In the genomic region with DNA sequence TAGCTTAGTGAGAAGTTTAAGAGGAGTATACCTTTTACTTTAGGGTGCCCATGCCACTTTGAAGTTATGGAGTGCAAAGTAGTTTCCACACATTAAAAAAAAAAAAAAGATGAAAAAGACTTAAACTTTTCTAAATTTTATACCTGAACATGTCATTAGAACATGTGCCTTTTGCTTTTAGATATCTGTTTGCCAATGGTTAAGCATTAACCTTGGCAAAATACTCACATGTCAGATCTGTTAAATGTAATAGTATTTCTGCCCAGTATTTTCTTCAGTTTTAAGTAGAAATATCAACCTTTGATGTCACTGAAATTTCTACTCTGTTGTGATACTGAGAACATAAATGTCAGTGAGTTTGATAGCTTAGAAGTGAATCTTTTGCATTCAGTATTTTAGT, we compare ENCODE assay signal across 11 cellular contexts. TPM values are rescaled to one million over a fixed set of nuclear protein-coding genes. Genes with fewer than 3 reads are reported as not detected.
DNase-seq lines count a peak whose midpoint lies in the region; ATAC-seq and TF ChIP-seq lines count a peak whose summit lies in the region.
"Had no signal": no experiment of that assay in that cellular context is flagged by ENCODE, and none has a peak within 500 bp of the region (broad histone marks: within the 10 kb centered on the region; RNA-seq: fewer than 3 reads in every experiment).

No MANE protein-coding gene starts in this region.

- no peaks in the 10 kb centered on the region for H4K20me1 ChIP-seq in neural cell (ENCODE audit: insufficient read depth)

- peaks cover 52 to 83% (median 69%) of the 10 kb centered on the region in 4 donors for H3K4me1 Mint-ChIP-seq in CD4-positive, CD25-positive, alpha-beta regulatory T cell
- peaks cover 90% of the 10 kb centered on the region for H3K4me1 Mint-ChIP-seq in brain

- no peaks in the 10 kb centered on the region for H3F3A ChIP-seq in neural cell (ENCODE audit: insufficient read depth, low read length, poor library complexity, severe bottlenecking)

- H3K27ac Mint-ChIP-seq in CD4-positive, CD25-positive, alpha-beta regulatory T cell = no peak overlapping the region
- H3K27ac Mint-ChIP-seq in brain = peak overlapping the region in 4 of 5 experiments; percentile 46 to 94 (median 90)

- no peak for TF ChIP-seq EP300 in neural cell (conservative IDR thresholded peaks at IDR 0.05; ENCODE audit: poor library complexity, severe bottlenecking)

- H2AFZ ChIP-seq in neural cell (ENCODE audit: low read depth, low read length) = no peak overlapping the region

- no peak for ATAC-seq in CD4-positive, CD25-positive, alpha-beta regulatory T cell (ENCODE audit: low read depth in 2 of 2)

- H3K4me2 ChIP-seq in neural cell (ENCODE audit: low read length) = peak overlapping the region; percentile 42

- no peak for TF ChIP-seq RAD21 in neural cell (conservative IDR thresholded peaks at IDR 0.05)

- peak overlapping the region; percentile 39 for H3K27ac ChIP-seq in CD4-positive, CD25-positive, alpha-beta regulatory T cell (ENCODE audit: insufficient read depth, low read length, poor library complexity, severe bottlenecking)
- peak overlapping the region; percentile 56 for H3K27ac ChIP-seq in KOPT-K1 (ENCODE audit: low read depth, low read length, poor library complexity, severe bottlenecking)
- H3K27ac ChIP-seq in neural cell (ENCODE audit: low read length) = no peak overlapping the region
- H3K27ac ChIP-seq: adrenal gland had no signal

- H3K9me2 ChIP-seq in neural cell (ENCODE audit: insufficient read depth, low read length) = no peaks in the 10 kb centered on the region

- peak overlapping the region; percentile 79 for H3K4me3 ChIP-seq in CD4-positive, CD25-positive, alpha-beta regulatory T cell (ENCODE audit: low read depth, low read length)
- H3K4me3 ChIP-seq in neural cell (ENCODE audit: low read length) (peak overlapping the region; percentile 68), HAP-1 (no peak overlapping the region; the same call in 1 of the 2 replicates)

- H3K36me3 Mint-ChIP-seq in CD4-positive, CD25-positive, alpha-beta regulatory T cell = peaks cover 13% of the 10 kb centered on the region
- peaks cover 5% of the 10 kb centered on the region for H3K36me3 Mint-ChIP-seq in brain

- no peaks in the 10 kb centered on the region for H3K9me3 Mint-ChIP-seq in CD4-positive, CD25-positive, alpha-beta regulatory T cell
- peaks cover 0 to 3% (median 0%) of the 10 kb centered on the region in 5 experiments for H3K9me3 Mint-ChIP-seq in brain
- H3K9me3 Mint-ChIP-seq: activated B cell treated with CpG ODN at 0.5 μM for 24 hours had no signal

- H3K27me3 ChIP-seq in CD4-positive, CD25-positive, alpha-beta regulatory T cell (ENCODE audit: control insufficient read depth, insufficient read depth, low read length) = no peaks in the 10 kb centered on the region
- no peaks in the 10 kb centered on the region for H3K27me3 ChIP-seq in neural cell (ENCODE audit: insufficient read depth, low read depth, low read length)
- H3K27me3 ChIP-seq in HAP-1 (ENCODE audit: low read depth) = no peaks in the 10 kb centered on the region
- H3K27me3 ChIP-seq: adrenal gland had no signal

- H3K4me3 Mint-ChIP-seq in CD4-positive, CD25-positive, alpha-beta regulatory T cell = peak overlapping the region in 3 of 4 donors; percentile 7 to 16 (median 7)
- H3K4me3 Mint-ChIP-seq in brain = peak overlapping the region; percentile 63 to 96 (median 94)

- H3K79me2 ChIP-seq in neural cell (replicated peaks; ENCODE audit: insufficient read depth, low read length) = peaks cover 72% of the 10 kb centered on the region

- H3K4me1 ChIP-seq in CD4-positive, CD25-positive, alpha-beta regulatory T cell (ENCODE audit: control insufficient read depth, insufficient read depth, low read length, poor library complexity, severe bottlenecking) = peaks cover 30% of the 10 kb centered on the region
- peaks cover 77% of the 10 kb centered on the region for H3K4me1 ChIP-seq in HAP-1

- H3K9me3 ChIP-seq in CD4-positive, CD25-positive, alpha-beta regulatory T cell (ENCODE audit: control insufficient read depth in 2 of 2, low read length in 2 of 2) = no peaks in the 10 kb centered on the region
- H3K9me3 ChIP-seq in KOPT-K1 (ENCODE audit: insufficient read depth, low read length, poor library complexity, severe bottlenecking) (no peaks in the 10 kb centered on the region), neural cell (ENCODE audit: low read length) (no peaks in the 10 kb centered on the region), HAP-1 (no peaks in the 10 kb centered on the region)
- H3K9me3 ChIP-seq: adrenal gland had no signal

- no peak overlapping the region for H3K9ac ChIP-seq in neural cell (ENCODE audit: low read length)

- in situ Hi-C loops in HAP-1 (cut with MboI; ENCODE audit: low sequenced_read_pairs) = no loop called here

- H3K36me3 ChIP-seq in CD4-positive, CD25-positive, alpha-beta regulatory T cell (ENCODE audit: control insufficient read depth, insufficient read depth, low read length) = no peaks in the 10 kb centered on the region
- H3K36me3 ChIP-seq in KOPT-K1 (ENCODE audit: insufficient read depth, low read length) = peaks cover 5% of the 10 kb centered on the region; the same call in 1 of the 2 replicates
- no peaks in the 10 kb centered on the region for H3K36me3 ChIP-seq in neural cell (ENCODE audit: insufficient read depth, low read length)
- H3K36me3 ChIP-seq in HAP-1 (replicated peaks) = no peaks in the 10 kb centered on the region
- H3K36me3 ChIP-seq: adrenal gland had no signal

- DNase-seq in CD4-positive, CD25-positive, alpha-beta regulatory T cell = no peak
- no peak for DNase-seq in nucleus accumbens (lab: John Stamatoyannopoulos, UW)
- DNase-seq in OCI-M1 (lab: John Stamatoyannopoulos, UW) = no peak
- DNase-seq in HAP-1 (ENCODE audit: low spot score in 2 of 2) = no peak
- DNase-seq in NCI-H2081 treated with DMSO at 0.1 percent for 48 hours (lab: John Stamatoyannopoulos, UW) = no peak
- DNase-seq: activated B cell treated with CpG ODN at 0.5 μM for 24 hours; stimulated activated CD8-positive, alpha-beta memory T cell treated with anti-CD3 and anti-CD28 coated beads, Interleukin-4, amount 100 ng/mL, for 48 hours had no signal

- H3K27me3 Mint-ChIP-seq in CD4-positive, CD25-positive, alpha-beta regulatory T cell = no peaks in the 10 kb centered on the region
- no peaks in the 10 kb centered on the region for H3K27me3 Mint-ChIP-seq in brain
- H3K27me3 Mint-ChIP-seq: activated B cell treated with CpG ODN at 0.5 μM for 24 hours had no signal

- TF ChIP-seq CTCF in brain (conservative IDR thresholded peaks at IDR 0.05) = no peak
- TF ChIP-seq CTCF in neural cell (IDR thresholded peaks at IDR 0.05; ENCODE audit: poor library complexity, severe bottlenecking) = no peak

TF ChIP-seq in neural cell, 6 proteins besides CTCF, POLR2A, EP300 and RAD21:
- TF ChIP-seq, protein P1, sequence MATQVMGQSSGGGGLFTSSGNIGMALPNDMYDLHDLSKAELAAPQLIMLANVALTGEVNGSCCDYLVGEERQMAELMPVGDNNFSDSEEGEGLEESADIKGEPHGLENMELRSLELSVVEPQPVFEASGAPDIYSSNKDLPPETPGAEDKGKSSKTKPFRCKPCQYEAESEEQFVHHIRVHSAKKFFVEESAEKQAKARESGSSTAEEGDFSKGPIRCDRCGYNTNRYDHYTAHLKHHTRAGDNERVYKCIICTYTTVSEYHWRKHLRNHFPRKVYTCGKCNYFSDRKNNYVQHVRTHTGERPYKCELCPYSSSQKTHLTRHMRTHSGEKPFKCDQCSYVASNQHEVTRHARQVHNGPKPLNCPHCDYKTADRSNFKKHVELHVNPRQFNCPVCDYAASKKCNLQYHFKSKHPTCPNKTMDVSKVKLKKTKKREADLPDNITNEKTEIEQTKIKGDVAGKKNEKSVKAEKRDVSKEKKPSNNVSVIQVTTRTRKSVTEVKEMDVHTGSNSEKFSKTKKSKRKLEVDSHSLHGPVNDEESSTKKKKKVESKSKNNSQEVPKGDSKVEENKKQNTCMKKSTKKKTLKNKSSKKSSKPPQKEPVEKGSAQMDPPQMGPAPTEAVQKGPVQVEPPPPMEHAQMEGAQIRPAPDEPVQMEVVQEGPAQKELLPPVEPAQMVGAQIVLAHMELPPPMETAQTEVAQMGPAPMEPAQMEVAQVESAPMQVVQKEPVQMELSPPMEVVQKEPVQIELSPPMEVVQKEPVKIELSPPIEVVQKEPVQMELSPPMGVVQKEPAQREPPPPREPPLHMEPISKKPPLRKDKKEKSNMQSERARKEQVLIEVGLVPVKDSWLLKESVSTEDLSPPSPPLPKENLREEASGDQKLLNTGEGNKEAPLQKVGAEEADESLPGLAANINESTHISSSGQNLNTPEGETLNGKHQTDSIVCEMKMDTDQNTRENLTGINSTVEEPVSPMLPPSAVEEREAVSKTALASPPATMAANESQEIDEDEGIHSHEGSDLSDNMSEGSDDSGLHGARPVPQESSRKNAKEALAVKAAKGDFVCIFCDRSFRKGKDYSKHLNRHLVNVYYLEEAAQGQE (IDR thresholded peaks at IDR 0.05; ENCODE audit: borderline replicate concordance) = no peak
- TF ChIP-seq TAF1 (IDR thresholded peaks at IDR 0.05; ENCODE audit: low read depth) (no peak), MXI1 (conservative IDR thresholded peaks at IDR 0.05; ENCODE audit: poor library complexity, severe bottlenecking) (no peak), SMC3 (conservative IDR thresholded peaks at IDR 0.05; ENCODE audit: poor library complexity) (no peak)

RNA-seq across cellular contexts. Expression of a gene that starts 12.2 kb away (rescaled TPM):
- total RNA-seq in CD4-positive, CD25-positive, alpha-beta regulatory T cell = 94.7 TPM
- polyA plus RNA-seq in CD4-positive, CD25-positive, alpha-beta regulatory T cell = 100 to 1,000 TPM; 107 to 124 (median 117) TPM
- polyA plus RNA-seq in brain (ENCODE audit: insufficient read depth, low read depth, low replicate concordance) (33.3 TPM), neural cell (279 and 353 TPM in 2 replicates)
- polyA minus RNA-seq in neural cell = 224 and 232 TPM in 2 replicates

Comparison
In these comparisons a context has a peak if more than half of its experiments do, and no peak if none do; other contexts are left out.
1. H3K27ac Mint-ChIP-seq: peak in brain (4 of 5); none in CD4-positive, CD25-positive, alpha-beta regulatory T cell (0 of 3).